Comparison of ENCODE assay signal across 1 cellular context in genomic region chr1:93504247-93505033, GRCh38.
TF ChIP-seq lines count a peak whose summit lies in the region.

No MANE protein-coding gene starts in this region.

TF ChIP-seq in GM23338, 12 proteins besides CTCF, POLR2A, EP300 and RAD21 (continued from another document):
- TF ChIP-seq ZNF462 (CRISPR knock-in tag; IDR thresholded peaks at IDR 0.05) (no peak), JUNB (IDR thresholded peaks at IDR 0.05; ENCODE audit: unreplicated experiment) (no peak), STAT1 (IDR thresholded peaks at IDR 0.05; ENCODE audit: unreplicated experiment) (no peak), ZNF331 (CRISPR knock-in tag; IDR thresholded peaks at IDR 0.05; ENCODE audit: low read depth) (no peak), ZNF114 (CRISPR knock-in tag; IDR thresholded peaks at IDR 0.05) (no peak), POLR2AphosphoS5 (IDR thresholded peaks at IDR 0.05; ENCODE audit: low read depth) (no peak), ETS1 (IDR thresholded peaks at IDR 0.05) (no peak), CREB1 (CRISPR knock-in tag; IDR thresholded peaks at IDR 0.05; ENCODE audit: low read depth) (no peak)
